ENCODE assay signal across 8 cellular contexts in the genomic region with DNA sequence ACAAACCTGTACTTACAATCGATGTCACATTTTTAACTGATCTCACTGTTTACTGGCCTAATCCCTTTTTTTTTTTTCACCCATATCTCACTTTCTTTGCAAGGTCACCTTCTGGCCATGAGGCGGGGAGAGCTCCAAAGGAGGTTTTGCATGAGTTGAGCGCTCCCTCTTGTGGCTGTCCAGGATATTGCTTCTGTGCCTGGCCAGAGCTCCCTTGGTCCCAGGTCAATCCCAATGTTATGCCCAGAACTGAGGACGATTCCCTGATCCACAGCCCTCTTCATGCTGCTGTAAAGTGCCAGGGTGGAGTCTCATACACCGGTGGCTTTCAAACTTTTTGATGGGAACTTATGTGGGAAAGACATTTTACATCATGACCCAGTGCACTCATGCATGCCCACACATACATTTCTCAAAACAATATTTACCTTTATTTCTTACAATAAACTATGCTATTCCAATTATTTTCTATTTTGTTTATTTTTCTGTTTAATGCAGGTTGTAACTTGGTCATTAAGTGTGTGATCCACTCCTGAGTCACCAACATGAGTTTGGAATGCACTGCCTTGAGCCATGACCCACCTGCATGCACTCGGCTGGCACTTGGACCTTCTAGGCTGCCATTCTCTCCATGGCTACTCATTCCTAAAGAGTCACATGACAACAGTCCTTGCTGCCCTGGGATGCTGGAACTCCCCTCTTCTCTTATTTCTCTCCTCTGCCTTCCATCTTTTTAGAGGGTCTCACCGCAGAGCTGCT. TPM values are rescaled to one million over a fixed set of nuclear protein-coding genes. Genes with fewer than 3 reads are reported as not detected.
DNase-seq lines count a peak whose midpoint lies in the region; ATAC-seq and TF ChIP-seq lines count a peak whose summit lies in the region.

No MANE protein-coding gene starts in this region.

- intact Hi-C loops in ovary (cut with DNase I) = loop anchor here (2.0 to 10.0 kb wide), 7 partner anchors 65 to 463 kb away; no protein-coding TSS in a partner anchor
- intact Hi-C loops in transverse colon (cut with DNase I; ENCODE audit: low total_unique reads) = loop anchor here (1.0 to 5.0 kb wide), 2 partner anchors 361 to 458 kb away; no protein-coding TSS in a partner anchor

- TF ChIP-seq CTCF in Loucy (conservative IDR thresholded peaks at IDR 0.05; ENCODE audit: low read length) (peak; percentile 98), RWPE2 (IDR thresholded peaks at IDR 0.05; ENCODE audit: poor library complexity, severe bottlenecking) (peak; percentile 87), ovary (IDR thresholded peaks at IDR 0.05) (peak; percentile 55 to 73 (median 63)), transverse colon (IDR thresholded peaks at IDR 0.05) (peak; percentile 90 to 94 (median 92))

- H3K27ac ChIP-seq in RWPE2 (ENCODE audit: poor library complexity, severe bottlenecking) = no peak overlapping the region
- no peak overlapping the region for H3K27ac ChIP-seq in ovary
- no peak overlapping the region for H3K27ac ChIP-seq in transverse colon

- H4K20me1 ChIP-seq in Loucy (ENCODE audit: insufficient read depth, low read length, poor library complexity, severe bottlenecking) = no peaks in the 10 kb centered on the region

- no peak overlapping the region for H3K4me2 ChIP-seq in Loucy (ENCODE audit: low read depth, low read length, poor library complexity, severe bottlenecking)

- no peaks in the 10 kb centered on the region for H3K79me2 ChIP-seq in Loucy (ENCODE audit: insufficient read depth, low read length)

- no peaks in the 10 kb centered on the region for H3K9me3 ChIP-seq in Loucy (ENCODE audit: insufficient read depth, low read depth, low read length)
- no peaks in the 10 kb centered on the region for H3K9me3 ChIP-seq in RWPE2 (ENCODE audit: severe bottlenecking)
- no peaks in the 10 kb centered on the region for H3K9me3 ChIP-seq in ovary
- H3K9me3 ChIP-seq in transverse colon = no peaks in the 10 kb centered on the region

- no peaks in the 10 kb centered on the region for H3K9me2 ChIP-seq in Loucy (replicated peaks; ENCODE audit: low read depth, low read length)

- TF ChIP-seq POLR2A in ovary (IDR thresholded peaks at IDR 0.05) (no peak), transverse colon (IDR thresholded peaks at IDR 0.05) (no peak)

- H3K4me1 ChIP-seq in Loucy (ENCODE audit: insufficient read depth, low read length, poor library complexity, severe bottlenecking) (no peaks in the 10 kb centered on the region), RWPE2 (ENCODE audit: insufficient read depth, poor library complexity, severe bottlenecking) (no peaks in the 10 kb centered on the region), ovary (ENCODE audit: insufficient read depth) (no peaks in the 10 kb centered on the region), transverse colon (peaks cover 0 to 4% (median 0%) of the 10 kb centered on the region in 4 donors)

- 27 to 29% (median 28%) methylated on average over 7 of the region's 7 CpGs for WGBS in ovary, 3 donors
- 20 to 31% methylated on average over 6 to 7 of the region's 7 CpGs for WGBS in transverse colon (ENCODE audit: low coverage in 1 of 2), 2 donors

- H3K27me3 ChIP-seq in Loucy (ENCODE audit: insufficient read depth, low read length, poor library complexity, severe bottlenecking) (no peaks in the 10 kb centered on the region), RWPE2 (ENCODE audit: insufficient read depth, poor library complexity, severe bottlenecking) (no peaks in the 10 kb centered on the region), ovary (no peaks in the 10 kb centered on the region), transverse colon (peaks cover 11% of the 10 kb centered on the region)

- peak; percentile 81 for DNase-seq in Ammon's horn (ENCODE audit: low spot score)
- DNase-seq in RWPE2 (ENCODE audit: low spot score) = no peak
- DNase-seq in activated T-helper 9 cell treated with anti-CD3 and anti-CD28 coated beads, Interleukin-2, amount 50 U/mL, for 16 hours (ENCODE audit: low read depth) = peak; percentile 33
- peak; percentile 72 for DNase-seq in germinal center (ENCODE audit: low spot score)
- DNase-seq in ovary = peak; percentile 64 to 83 (median 80)
- DNase-seq in transverse colon = peak; percentile 79

- no peaks in the 10 kb centered on the region for H3F3A ChIP-seq in Loucy (ENCODE audit: low read depth)

- H3K9ac ChIP-seq in Loucy (ENCODE audit: low read depth, low read length, poor library complexity, severe bottlenecking) = no peak overlapping the region

- H3K36me3 ChIP-seq in Loucy (ENCODE audit: insufficient read depth, low read length) (no peaks in the 10 kb centered on the region), RWPE2 (ENCODE audit: low read depth) (no peaks in the 10 kb centered on the region), ovary (no peaks in the 10 kb centered on the region), transverse colon (no peaks in the 10 kb centered on the region)

- peak; percentile 53 for ATAC-seq in GM19468 (IDR thresholded peaks at IDR 0.05; ENCODE audit: extremely low read depth, unreplicated experiment)
- peak; percentile 71 for ATAC-seq in RWPE2 (ENCODE audit: low read depth)

- in situ Hi-C loops in transverse colon (cut with MboI; ENCODE audit: low pct_ligation_motif_present in 1 of 4, low pct_unique_long_range_greater_than_20kb in 1 of 4, low sequenced_read_pairs in 3 of 4) = loop anchor here (5.0 to 10.0 kb wide), 3 partner anchors 358 to 455 kb away; no protein-coding TSS in a partner anchor

- H2AFZ ChIP-seq in Loucy (ENCODE audit: low read length) = no peak overlapping the region

- TF ChIP-seq EP300 in ovary (IDR thresholded peaks at IDR 0.05) (no peak), transverse colon (IDR thresholded peaks at IDR 0.05; ENCODE audit: low read depth) (no peak)

- H3K4me3 ChIP-seq in Loucy (ENCODE audit: low read length, poor library complexity, severe bottlenecking) (no peak overlapping the region), RWPE2 (ENCODE audit: severe bottlenecking) (no peak overlapping the region), ovary (no peak overlapping the region), transverse colon (no peak overlapping the region)

RNA-seq across cellular contexts. Expression of a gene that starts 9.6 kb away (rescaled TPM):
- 1 to 10 TPM in 2 of 7 donors, under 1 TPM in 2, not detected in 3; 0.55 to 7.5 (median 0.90) TPM for total RNA-seq in ovary
- under 1 TPM; 0.16 to 0.37 TPM for polyA plus RNA-seq in ovary
- total RNA-seq in transverse colon = 10 to 100 TPM in 3 of 4 donors, not detected in 1; 14.2 to 29.5 (median 16.2) TPM

RNA-seq across cellular contexts. Expression of a gene that starts 22.5 kb away (rescaled TPM):
- total RNA-seq in ovary = not detected
- not detected for polyA plus RNA-seq in ovary
- not detected for total RNA-seq in transverse colon
